ENCODE assay signal across 8 cellular contexts in the genomic region with DNA sequence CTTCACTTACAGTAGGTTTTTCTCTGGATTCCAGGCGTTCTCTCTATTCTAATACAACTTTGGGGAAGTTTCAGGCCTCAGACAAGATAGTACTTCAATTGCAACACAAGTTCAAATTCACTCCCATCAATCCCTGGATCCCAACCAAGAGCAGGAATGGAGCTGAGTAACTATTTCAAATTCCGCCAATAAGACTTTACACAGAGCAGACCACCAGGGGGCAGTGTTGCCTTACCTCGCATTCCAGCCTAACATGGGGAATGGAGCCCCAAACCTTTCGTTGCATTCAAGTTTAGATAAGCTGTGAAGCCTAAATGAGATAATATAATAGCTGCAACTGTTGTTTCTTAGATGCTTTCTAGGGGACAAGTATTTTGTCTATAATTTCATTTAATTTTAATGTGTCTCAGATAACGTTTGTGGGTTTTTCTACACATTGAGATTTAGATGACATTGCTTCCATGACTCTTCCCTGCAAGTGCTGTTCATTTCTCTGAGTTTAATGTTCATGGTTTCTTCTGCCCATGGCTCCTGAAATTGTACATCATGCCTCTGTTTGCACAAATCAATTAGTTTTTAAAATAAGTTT.
DNase-seq lines count a peak whose midpoint lies in the region; ATAC-seq and TF ChIP-seq lines count a peak whose summit lies in the region.

No MANE protein-coding gene starts in this region.

- no peak for TF ChIP-seq EP300 in gastroesophageal sphincter (IDR thresholded peaks at IDR 0.05)

- peak; percentile 89 for ATAC-seq in GM19467 (IDR thresholded peaks at IDR 0.05; ENCODE audit: unreplicated experiment)
- no peak for ATAC-seq in gastroesophageal sphincter

- WGBS in gastroesophageal sphincter (ENCODE audit: low coverage in 1 of 2), 2 donors = 44 to 48% methylated on average over 4 to 5 of the region's 5 CpGs

- H3K27me3 ChIP-seq in Peyer's patch = no peaks in the 10 kb centered on the region
- H3K27me3 ChIP-seq in gastroesophageal sphincter = no peaks in the 10 kb centered on the region

- peak; percentile 18 for DNase-seq in DMS 273 treated with DMSO at 0.1 percent for 48 hours (lab: John Stamatoyannopoulos, UW)
- peak; percentile 85 for DNase-seq in HT-29 (ENCODE audit: low spot score)
- peak; percentile 34 to 85 (median 63) for DNase-seq in Peyer's patch
- peak; percentile 23 to 29 for DNase-seq in activated T-helper 1 cell treated with anti-CD3 and anti-CD28 coated beads, Interleukin-2, amount 50 U/mL, for 16 hours (ENCODE audit: low read depth in 1 of 2, low spot score in 1 of 2)
- peak; percentile 68 for DNase-seq in pons (ENCODE audit: low spot score)
- peak; percentile 64 for DNase-seq in ureter (ENCODE audit: low spot score)

- TF ChIP-seq CTCF in Peyer's patch (IDR thresholded peaks at IDR 0.05) = peak in 5 of 6 experiments; percentile 25 to 68 (median 60)
- TF ChIP-seq CTCF in gastroesophageal sphincter (IDR thresholded peaks at IDR 0.05) = peak; percentile 53 to 78 (median 68)

- no peaks in the 10 kb centered on the region for H3K36me3 ChIP-seq in Peyer's patch
- H3K36me3 ChIP-seq in gastroesophageal sphincter = no peaks in the 10 kb centered on the region

- H3K4me1 ChIP-seq in Peyer's patch (no peaks in the 10 kb centered on the region), gastroesophageal sphincter (no peaks in the 10 kb centered on the region)

- no peak overlapping the region for H3K4me3 ChIP-seq in Peyer's patch
- no peak overlapping the region for H3K4me3 ChIP-seq in gastroesophageal sphincter

- H3K27ac ChIP-seq in Peyer's patch (no peak overlapping the region), gastroesophageal sphincter (no peak overlapping the region)

- TF ChIP-seq POLR2A in Peyer's patch (IDR thresholded peaks at IDR 0.05) (no peak), gastroesophageal sphincter (IDR thresholded peaks at IDR 0.05) (no peak)

- no peaks in the 10 kb centered on the region for H3K9me3 ChIP-seq in Peyer's patch
- no peaks in the 10 kb centered on the region for H3K9me3 ChIP-seq in gastroesophageal sphincter

Comparison
In these comparisons a context has a peak if more than half of its experiments do, and no peak if none do; other contexts are left out.
1. DNase-seq: peak in every context shown above with its lines; median percentile 85 in HT-29; 68 in pons; 64 in ureter; 63 in Peyer's patch; 26 in activated T-helper 1 cell treated with anti-CD3 and anti-CD28 coated beads, Interleukin-2, amount 50 U/mL, for 16 hours; 18 in DMS 273 treated with DMSO at 0.1 percent for 48 hours.